Comparison of ENCODE assay signal across 8 cellular contexts in the genomic region with DNA sequence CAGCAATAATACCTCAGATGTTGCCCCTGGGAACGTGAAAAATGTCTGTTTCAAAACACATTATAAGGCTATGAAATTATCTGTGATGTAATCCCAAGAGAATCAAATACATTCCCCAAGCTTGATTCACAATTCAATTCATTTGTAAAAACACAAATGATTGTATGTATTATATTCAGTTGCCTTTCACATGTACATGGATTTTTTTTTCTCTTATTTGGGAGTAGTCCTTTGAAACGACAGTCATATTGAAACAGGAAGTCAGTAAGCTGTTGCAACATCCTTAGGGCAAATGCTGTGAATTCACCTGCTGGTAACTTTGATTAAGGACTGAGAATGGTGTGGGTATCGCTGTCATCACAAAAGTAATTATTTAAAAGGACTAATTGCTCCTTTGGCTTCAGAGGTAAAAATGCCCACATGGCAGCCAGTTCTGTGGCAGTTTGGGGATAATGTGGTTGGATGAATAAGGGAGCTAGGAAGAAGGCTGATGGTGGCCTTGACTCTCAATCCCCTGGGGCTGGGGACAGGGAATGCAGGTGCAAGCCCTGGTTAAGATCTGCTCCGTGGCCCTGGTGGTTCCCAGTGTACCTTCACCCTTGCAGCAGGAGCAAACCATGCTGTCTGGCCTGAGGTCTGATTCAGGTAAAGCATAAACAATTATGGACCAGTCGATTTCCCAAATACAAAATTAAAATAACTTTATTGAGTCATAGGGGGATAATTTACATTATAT. TPM values are rescaled to one million over a fixed set of nuclear protein-coding genes. Genes with fewer than 3 reads are reported as not detected.
DNase-seq lines count a peak whose midpoint lies in the region; ATAC-seq, FAIRE-seq and TF ChIP-seq lines count a peak whose summit lies in the region.

No MANE protein-coding gene starts in this region.

- H4K20me1 ChIP-seq in GM12878 (ENCODE audit: control insufficient read depth, insufficient read depth): no peaks in the 10 kb centered on the region

- no peak for TF ChIP-seq EP300 in GM12878 (IDR thresholded peaks at IDR 0.05; ENCODE audit: borderline replicate concordance in 1 of 2, control insufficient read depth in 1 of 2, low read depth in 2 of 2, low read length in 2 of 2)

- no peaks in the 10 kb centered on the region for H3K79me2 ChIP-seq in GM12878 (ENCODE audit: control insufficient read depth, insufficient read depth, low read length)

- no peak overlapping the region for H3K4me3 ChIP-seq in GM12878
- no peak overlapping the region for H3K4me3 ChIP-seq in prostate gland

- SMC1A ChIA-PET in GM12878 (lab: Charles Lee; ENCODE audit: uncharacterized antibody, unreplicated experiment): interaction anchor here (0.6 kb wide), 1 partner anchor 32 kb away, joined by 3 read pairs; no protein-coding TSS in a partner anchor

- no peak for TF ChIP-seq RAD21 in GM12878 (IDR thresholded peaks at IDR 0.05; ENCODE audit: insufficient read depth, low read depth, low read length)

- in situ Hi-C loops in GM12878 (cut with MboI): no loop called here

- intact Hi-C loops in GM12878 (cut with micrococcal nuclease; ENCODE audit: unreplicated experiment) (no loop called here), prostate gland (cut with DNase I) (no loop called here)

- H3K9me3 ChIP-seq in GM12878 (replicated peaks; ENCODE audit: control insufficient read depth, insufficient read depth, low read length) (no peaks in the 10 kb centered on the region), prostate gland (no peaks in the 10 kb centered on the region)

- BruUV-seq in GM12878 (replicated peaks; lab: Mats Ljungman, UMichigan): no TSS peak

- peak; percentile 87 for ATAC-seq in GM21723 (IDR thresholded peaks at IDR 0.05; ENCODE audit: unreplicated experiment)
- peak; percentile 93 for ATAC-seq in GM12878

- no peaks in the 10 kb centered on the region; a peak in 1 of 4 replicates for H3K27me3 ChIP-seq in GM12878 (replicated peaks in 1 of 2; ENCODE audit: control insufficient read depth in 2 of 2, insufficient read depth in 2 of 2, low read length in 1 of 2)
- H3K27me3 ChIP-seq in prostate gland (replicated peaks; ENCODE audit: insufficient read depth): no peaks in the 10 kb centered on the region

- TF ChIP-seq POLR2A in GM12892 (IDR thresholded peaks at IDR 0.05; ENCODE audit: low read depth, low read length) (no peak), GM12878 (IDR thresholded peaks at IDR 0.05; ENCODE audit: low read depth, low read length) (no peak), prostate gland (IDR thresholded peaks at IDR 0.05) (no peak)

- 0 out of 2 replicates have a peak overlapping the region, but pooled peaks have one; percentile 51 for H3K4me2 ChIP-seq in GM12878 (ENCODE audit: control insufficient read depth, insufficient read depth)

- H2AFZ ChIP-seq in GM12878 (ENCODE audit: control insufficient read depth, low read depth, low read length): no peak overlapping the region

- peak; percentile 98 for FAIRE-seq in GM12892 (lab: Jason Lieb, UNC)
- FAIRE-seq in GM12878 (lab: Jason Lieb, UNC): no peak

- no peak for TF ChIP-seq CTCF in GM12878 (IDR thresholded peaks at IDR 0.05 in 2 of 3, conservative IDR thresholded peaks at IDR 0.05 in 1 of 3; ENCODE audit: control insufficient read depth in 2 of 3, extremely low read depth in 1 of 3, insufficient read depth in 1 of 3, low read depth in 3 of 3, low read length in 3 of 3)
- TF ChIP-seq CTCF in prostate gland (IDR thresholded peaks at IDR 0.05): peak in 2 of 4 experiments; percentile 33

- H3K36me3 ChIP-seq in GM12878 (ENCODE audit: control insufficient read depth in 2 of 2, insufficient read depth in 2 of 2, low read length in 1 of 2) (no peaks in the 10 kb centered on the region), prostate gland (no peaks in the 10 kb centered on the region)

- H3K4me1 ChIP-seq in GM12878 (ENCODE audit: control insufficient read depth, insufficient read depth, low read length) (peaks cover 10% of the 10 kb centered on the region), prostate gland (replicated peaks) (peaks cover 28% of the 10 kb centered on the region)

- RAD21 ChIA-PET in GM12878 (lab: Charles Lee; ENCODE audit: unreplicated experiment): no interaction called here

- H3K9ac ChIP-seq in GM12878 (ENCODE audit: control insufficient read depth, insufficient read depth, low read length): no peak overlapping the region

- DNase-seq in GM12892 (ENCODE audit: insufficient read length) (no peak), Kasumi-1 (lab: John Stamatoyannopoulos, UW) (peak; percentile 34 to 63), GM12878 (ENCODE audit: low read depth, low spot score) (no peak), prostate gland (ENCODE audit: low spot score) (no peak), NCI-H2227 treated with DMSO at 0.1 percent for 48 hours (lab: John Stamatoyannopoulos, UW) (no peak), NCI-H82 (lab: John Stamatoyannopoulos, UW) (no peak)
- no peak for DNase-seq in effector CD8-positive, alpha-beta T cell (lab: John Stamatoyannopoulos, UW)

- H3K27ac ChIP-seq in GM12878 (ENCODE audit: control insufficient read depth, insufficient read depth) (no peak overlapping the region), prostate gland (peak overlapping the region; percentile 79 to 90)

- CTCF ChIA-PET in GM12878 (lab: Yijun Ruan, JAX): no interaction called here

- POLR2A ChIA-PET in GM12878 (lab: Charles Lee): no interaction called here

- under 1% methylated on average over 5 of the region's 5 CpGs for WGBS in GM12878 (ENCODE audit: insufficient coverage, insufficient replicate concordance, low lambda C conversion rate, missing lambda C conversion rate)
- 40% methylated on average over 5 of the region's 5 CpGs for WGBS in prostate gland

TF ChIP-seq in GM12878, 131 proteins besides CTCF, POLR2A, EP300 and RAD21 (continues in another document):
- TF ChIP-seq SPI1 (IDR thresholded peaks at IDR 0.05; ENCODE audit: borderline replicate concordance, insufficient read depth, low read depth, low read length) (peak; percentile 87), TARDBP (IDR thresholded peaks at IDR 0.05; ENCODE audit: borderline replicate concordance) (no peak), EED (IDR thresholded peaks at IDR 0.05; ENCODE audit: low read depth) (peak; percentile 46; the same call in 1 of the 2 replicates), ZZZ3 (IDR thresholded peaks at IDR 0.05; ENCODE audit: control insufficient read depth, insufficient read length, low read depth) (no peak)
- TF ChIP-seq, protein P1, sequence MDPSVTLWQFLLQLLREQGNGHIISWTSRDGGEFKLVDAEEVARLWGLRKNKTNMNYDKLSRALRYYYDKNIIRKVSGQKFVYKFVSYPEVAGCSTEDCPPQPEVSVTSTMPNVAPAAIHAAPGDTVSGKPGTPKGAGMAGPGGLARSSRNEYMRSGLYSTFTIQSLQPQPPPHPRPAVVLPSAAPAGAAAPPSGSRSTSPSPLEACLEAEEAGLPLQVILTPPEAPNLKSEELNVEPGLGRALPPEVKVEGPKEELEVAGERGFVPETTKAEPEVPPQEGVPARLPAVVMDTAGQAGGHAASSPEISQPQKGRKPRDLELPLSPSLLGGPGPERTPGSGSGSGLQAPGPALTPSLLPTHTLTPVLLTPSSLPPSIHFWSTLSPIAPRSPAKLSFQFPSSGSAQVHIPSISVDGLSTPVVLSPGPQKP (IDR thresholded peaks at IDR 0.05; ENCODE audit: low read depth, low read length): no peak

RNA-seq across cellular contexts. Expression of a gene that starts 13.3 kb away (rescaled TPM):
- not detected for polyA plus RNA-seq in GM12892 (2012; ENCODE audit: missing spikeins)
- not detected in 2 replicates for total RNA-seq in GM12878 (2013; cell fraction: nucleolus; rRNA removed)
- not detected in 2 replicates for total RNA-seq in GM12878 (2014; rRNA removed)
- total RNA-seq in GM12878 (2014; rRNA removed; fragmentation: Illumina TruSeq; extraction: Trizol): 0.04 TPM in 1 of 2 replicates, not detected in the other
- total RNA-seq in GM12878 (2021): 0.16 and 0.33 TPM in 2 replicates
- polyA plus RNA-seq in GM12878 (2011; ENCODE audit: low read depth): not detected
- polyA plus RNA-seq in GM12878 (2011; rRNA removed): 0.03 TPM in 1 of 2 replicates, not detected in the other
- polyA plus RNA-seq in GM12878 (2011; cell fraction: cytosol; rRNA removed): not detected in 2 replicates
- polyA plus RNA-seq in GM12878 (2011; cell fraction: nucleus; rRNA removed): not detected in 2 replicates
- not detected in 2 replicates for polyA plus RNA-seq in GM12878 (2012)
- polyA plus RNA-seq in GM12878 (2014; fragmentation: Illumina TruSeq; extraction: Trizol): 0.19 TPM in 1 of 2 replicates, not detected in the other
- polyA plus RNA-seq in GM12878 (2014; fragmentation: Nextera tagmentation; extraction: Ambion mirVana): not detected
- 0.04 and 0.38 TPM in 2 replicates for polyA plus RNA-seq in GM12878 (2014; rRNA removed)
- under 1 TPM in 1 of 2 experiments, not detected in 1; 0.08 TPM for polyA plus RNA-seq in GM12878 (2016; fragmentation: Nextera tagmentation; extraction: Ambion mirVana)
- not detected in 2 replicates for polyA minus RNA-seq in GM12878 (2011; rRNA and poly(A)+ RNA removed)
- not detected in 2 replicates for polyA minus RNA-seq in GM12878 (2011; cell fraction: cytosol; rRNA and poly(A)+ RNA removed)
- not detected in 2 replicates for polyA minus RNA-seq in GM12878 (2011; cell fraction: nucleus; rRNA and poly(A)+ RNA removed)
- total RNA-seq in prostate gland: 100 to 1,000 TPM; 164 to 332 TPM

Comparison
In these comparisons a context has a peak if more than half of its experiments do, and no peak if none do; other contexts are left out.
1. DNase-seq: peak in Kasumi-1 (2 of 2); none in GM12892 (single experiment), GM12878 (single experiment), prostate gland (single experiment), effector CD8-positive, alpha-beta T cell (single experiment), NCI-H2227 treated with DMSO at 0.1 percent for 48 hours (single experiment) and NCI-H82 (single experiment).
2. RNA of a gene that starts 13.3 kb away (total RNA-seq): 164 to 332 TPM in prostate gland; 0.04 to 0.33 TPM in GM12878; every median in the first group is over 100 times any median in the second.